Comparison of ENCODE assay signal across 19 cellular contexts in the genomic region with DNA sequence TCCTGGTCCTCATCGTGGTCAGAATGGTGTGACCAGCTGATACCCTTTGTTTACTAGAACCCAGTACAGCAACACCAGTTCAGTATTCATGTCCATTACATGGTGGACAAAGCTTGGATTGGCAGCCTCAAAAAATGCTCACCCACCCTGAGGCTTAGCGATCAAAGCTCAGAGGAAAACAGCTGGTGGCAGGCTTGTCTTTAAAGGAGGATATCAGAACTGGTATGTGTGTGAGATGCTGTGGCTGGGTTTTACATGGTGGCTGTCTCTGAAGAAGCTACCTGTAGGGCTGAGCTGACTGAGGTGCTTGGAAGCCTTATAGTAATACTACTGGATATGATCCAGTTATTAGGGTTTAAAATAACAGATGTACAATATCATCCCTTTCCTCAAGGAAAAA.
DNase-seq lines count a peak whose midpoint lies in the region; ATAC-seq and TF ChIP-seq lines count a peak whose summit lies in the region.
"Had no signal": no experiment of that assay in that cellular context is flagged by ENCODE, and none has a peak within 500 bp of the region (broad histone marks: within the 10 kb centered on the region; RNA-seq: fewer than 3 reads in every experiment).

No MANE protein-coding gene starts in this region.

- H3K4me1 ChIP-seq in GM23338 (ENCODE audit: insufficient read depth): peaks cover 4% of the 10 kb centered on the region
- H3K4me1 ChIP-seq in OCI-LY3 (ENCODE audit: low read length): peaks cover 19% of the 10 kb centered on the region
- H3K4me1 ChIP-seq: parathyroid adenoma, sigmoid colon had no signal

- H3K27me3 Mint-ChIP-seq in GM23338 (ENCODE audit: insufficient read depth, low read depth, poor library complexity): peaks cover 4% of the 10 kb centered on the region

- no peak overlapping the region for H3K27ac ChIP-seq in GM23338 (ENCODE audit: low read depth)
- peak overlapping the region; percentile 9 for H3K27ac ChIP-seq in OCI-LY3 (ENCODE audit: low read length)
- H3K27ac ChIP-seq: coronary artery, parathyroid adenoma, sigmoid colon had no signal

- no peak overlapping the region for H3K4me3 ChIP-seq in GM23338
- H3K4me3 ChIP-seq in OCI-LY3 (ENCODE audit: low read length): peak overlapping the region; percentile 61
- H3K4me3 ChIP-seq: coronary artery, K562, sigmoid colon had no signal

- H3K4me1 Mint-ChIP-seq in GM23338: peaks cover 5% of the 10 kb centered on the region; the same call in 2 of the 3 replicates

- peak; percentile 67 for ATAC-seq in GM23338
- ATAC-seq in omental fat pad (ENCODE audit: low FRiP score): no peak

- H2AFZ ChIP-seq in GM23338: no peak overlapping the region; the same call in 1 of the 2 replicates
- H2AFZ ChIP-seq in OCI-LY3 (ENCODE audit: low read depth, low read length): peak overlapping the region; percentile 52
- H2AFZ ChIP-seq: parathyroid adenoma had no signal

- H3K36me3 Mint-ChIP-seq in GM23338 (ENCODE audit: low read depth): peaks cover 13% of the 10 kb centered on the region; the same call in 2 of the 3 replicates
- H3K36me3 Mint-ChIP-seq: naive B cell, type B pancreatic cell had no signal

- H3K9ac ChIP-seq in OCI-LY3 (ENCODE audit: low read length): peak overlapping the region; percentile 49
- H3K9ac ChIP-seq: parathyroid adenoma had no signal

- TF ChIP-seq CTCF in GM23338 (conservative IDR thresholded peaks at IDR 0.05; ENCODE audit: low read depth in 2 of 2) (peak in 1 of 2 experiments; percentile 45; a peak in 2 of 4 replicates), OCI-LY3 (IDR thresholded peaks at IDR 0.05; ENCODE audit: low read depth, low read length) (peak; percentile 73), omental fat pad (IDR thresholded peaks at IDR 0.05) (no peak)

- H3K79me2 ChIP-seq in GM23338 (replicated peaks; ENCODE audit: insufficient read depth) (no peaks in the 10 kb centered on the region), OCI-LY3 (ENCODE audit: low read length) (no peaks in the 10 kb centered on the region)
- H3K79me2 ChIP-seq: parathyroid adenoma had no signal

- H3K27me3 ChIP-seq in GM23338 (ENCODE audit: insufficient read depth) (no peaks in the 10 kb centered on the region), OCI-LY3 (ENCODE audit: low read depth, low read length) (no peaks in the 10 kb centered on the region)
- H3K27me3 ChIP-seq: sigmoid colon had no signal

- H3F3A ChIP-seq in GM23338 (replicated peaks; ENCODE audit: low read depth): no peaks in the 10 kb centered on the region

- no peaks in the 10 kb centered on the region for H3K9me2 ChIP-seq in GM23338 (ENCODE audit: insufficient read depth)

- peaks cover 5% of the 10 kb centered on the region; the same call in 1 of the 2 replicates for H3K9me3 ChIP-seq in OCI-LY3 (ENCODE audit: insufficient read depth, low read length)
- H3K9me3 ChIP-seq: sigmoid colon had no signal

- H3K27ac Mint-ChIP-seq in GM23338: no peak overlapping the region
- H3K27ac Mint-ChIP-seq: activated naive CD4-positive, alpha-beta T cell treated with anti-CD3 and anti-CD28 coated beads for 36 hours; naive B cell; type B pancreatic cell had no signal

- 0 out of 3 replicates have a peak overlapping the region, but pooled peaks have one; percentile 20 for H3K4me3 Mint-ChIP-seq in GM23338
- H3K4me3 Mint-ChIP-seq: activated naive CD4-positive, alpha-beta T cell treated with anti-CD3 and anti-CD28 coated beads for 36 hours; activated T-cell treated with anti-CD3 and anti-CD28 coated beads, Interleukin-2, amount 50 U/mL, for 4 hours; naive B cell had no signal

- peaks cover 12% of the 10 kb centered on the region for H3K9me3 Mint-ChIP-seq in GM23338
- H3K9me3 Mint-ChIP-seq: activated T-cell treated with anti-CD3 and anti-CD28 coated beads, Interleukin-2, amount 50 U/mL, for 4 hours; type B pancreatic cell had no signal

- H4K20me1 ChIP-seq in GM23338 (replicated peaks; ENCODE audit: insufficient read depth): no peaks in the 10 kb centered on the region
- H4K20me1 ChIP-seq in OCI-LY3 (ENCODE audit: insufficient read depth, low read length): no peaks in the 10 kb centered on the region

- H3K36me3 ChIP-seq in GM23338 (ENCODE audit: insufficient read depth) (no peaks in the 10 kb centered on the region), OCI-LY3 (replicated peaks; ENCODE audit: low read depth, low read length) (peaks cover 3% of the 10 kb centered on the region)
- H3K36me3 ChIP-seq: sigmoid colon had no signal

- H3K4me2 ChIP-seq in GM23338 (peak overlapping the region; percentile 49; the same call in 1 of the 2 replicates), OCI-LY3 (ENCODE audit: low read length) (peak overlapping the region; percentile 59)

- DNase-seq in NCI-H1105 treated with DMSO at 0.1 percent for 48 hours (lab: John Stamatoyannopoulos, UW) (peak; percentile 7), NCI-H1105 (lab: John Stamatoyannopoulos, UW) (no peak), GM23338 (ENCODE audit: low spot score) (peak; percentile 12), left kidney (ENCODE audit: low read depth, low spot score) (peak; percentile 41), omental fat pad (ENCODE audit: low spot score) (no peak), SIG-M5 (lab: John Stamatoyannopoulos, UW) (no peak), inferior parietal cortex (ENCODE audit: extremely low spot score) (no peak)
- DNase-seq: 8988T; activated CD4-positive, alpha-beta T cell treated with anti-CD3 and anti-CD28 coated beads for 1 hour; activated T-cell treated with anti-CD3 and anti-CD28 coated beads, Interleukin-2, amount 50 U/mL, for 4 hours; EL; naive B cell; sigmoid colon had no signal

TF ChIP-seq in GM23338, 12 proteins besides CTCF, POLR2A, EP300 and RAD21 (continues in another document):
- TF ChIP-seq POLR2AphosphoS5 (IDR thresholded peaks at IDR 0.05; ENCODE audit: low read depth) (no peak), CREB1 (CRISPR knock-in tag; IDR thresholded peaks at IDR 0.05; ENCODE audit: low read depth) (no peak), ZNF114 (CRISPR knock-in tag; IDR thresholded peaks at IDR 0.05) (no peak), ZNF331 (CRISPR knock-in tag; IDR thresholded peaks at IDR 0.05; ENCODE audit: low read depth) (no peak), JUNB (IDR thresholded peaks at IDR 0.05; ENCODE audit: unreplicated experiment) (no peak), EZH2 (IDR thresholded peaks at IDR 0.05; ENCODE audit: low read depth, unreplicated experiment) (no peak), ETS1 (IDR thresholded peaks at IDR 0.05) (no peak), NANOG (IDR thresholded peaks at IDR 0.05; ENCODE audit: borderline replicate concordance) (no peak), EZH2phosphoT487 (IDR thresholded peaks at IDR 0.05; ENCODE audit: unreplicated experiment) (no peak)

Comparison
In these comparisons a context has a peak if more than half of its experiments do, and no peak if none do; other contexts are left out.
1. DNase-seq: peak in NCI-H1105 treated with DMSO at 0.1 percent for 48 hours (single experiment), GM23338 (single experiment) and left kidney (single experiment); none in NCI-H1105 (single experiment), omental fat pad (single experiment), SIG-M5 (single experiment) and inferior parietal cortex (single experiment).